ENCODE assay signal across 22 cellular contexts in genomic region chr13:47723898-47724297, GRCh38.
"Had no signal": no experiment of that assay in that cellular context is flagged by ENCODE, and none has a peak within 500 bp of the region (broad histone marks: within the 10 kb centered on the region; RNA-seq: fewer than 3 reads in every experiment).

No MANE protein-coding gene starts in this region.

- H3K27ac Mint-ChIP-seq: naive thymus-derived CD8-positive, alpha-beta T cell; progenitor cell of endocrine pancreas; stimulated activated effector memory CD8-positive, alpha-beta T cell treated with anti-CD3 and anti-CD28 coated beads, Interleukin-12 subunit alpha, Interleukin-12 subunit beta, amount 100 ng/mL, for 72 hours; type B pancreatic cell had no signal

- H3K27me3 ChIP-seq: colonic mucosa, hepatocyte, pancreas, right lobe of liver, suprapubic skin, thyroid gland had no signal

- H3K27ac ChIP-seq: colonic mucosa, foreskin keratinocyte, hepatocyte, pancreas, right lobe of liver, suprapubic skin, thyroid gland had no signal

- H3K4me3 Mint-ChIP-seq: naive thymus-derived CD8-positive, alpha-beta T cell; neural crest cell; stimulated activated effector memory CD8-positive, alpha-beta T cell treated with anti-CD3 and anti-CD28 coated beads, Interleukin-12 subunit alpha, Interleukin-12 subunit beta, amount 100 ng/mL, for 72 hours; type B pancreatic cell had no signal

- ATAC-seq: foreskin keratinocyte; left lobe of liver; mucosa of descending colon; naive thymus-derived CD8-positive, alpha-beta T cell; pancreas; right lobe of liver; stimulated activated effector memory CD8-positive, alpha-beta T cell treated with anti-CD3 and anti-CD28 coated beads, Interleukin-12 subunit alpha, Interleukin-12 subunit beta, amount 100 ng/mL, for 72 hours; stimulated activated naive CD8-positive, alpha-beta T cell treated with anti-CD3 and anti-CD28 coated beads, Interleukin-15, Interleukin-2, amounts not matched to agents 100 U/mL and 50 U/mL, for 24 hours had no signal

- H3K79me2 ChIP-seq: hepatocyte had no signal

- DNase-seq: colonic mucosa; dermis blood vessel endothelial cell; erythroblast; foreskin keratinocyte; islet precursor cell; mammary epithelial cell; mucosa of descending colon; naive thymus-derived CD8-positive, alpha-beta T cell; nucleus accumbens; pancreas; right lobe of liver; stimulated activated CD4-positive, alpha-beta T cell treated with anti-CD3 and anti-CD28 coated beads, Interleukin-4, amount 100 ng/mL, for 1 hour; stimulated activated CD8-positive, alpha-beta memory T cell treated with anti-CD3 and anti-CD28 coated beads, Interleukin-4, amount 100 ng/mL, for 48 hours; stimulated activated naive CD8-positive, alpha-beta T cell treated with anti-CD3 and anti-CD28 coated beads, Interleukin-15, Interleukin-2, amounts not matched to agents 100 U/mL and 50 U/mL, for 24 hours; thyroid gland had no signal

- H3K4me3 ChIP-seq: colonic mucosa, hepatocyte, mucosa of descending colon, pancreas, right lobe of liver, suprapubic skin, thyroid gland had no signal

- H3K9me3 Mint-ChIP-seq: type B pancreatic cell had no signal

- H3K36me3 Mint-ChIP-seq: stimulated activated effector memory CD8-positive, alpha-beta T cell treated with anti-CD3 and anti-CD28 coated beads, Interleukin-12 subunit alpha, Interleukin-12 subunit beta, amount 100 ng/mL, for 72 hours; type B pancreatic cell had no signal

- H3K27me3 Mint-ChIP-seq: progenitor cell of endocrine pancreas, type B pancreatic cell had no signal

- H3K4me2 ChIP-seq: hepatocyte had no signal

- H3K4me1 Mint-ChIP-seq: naive thymus-derived CD8-positive, alpha-beta T cell; neural crest cell; stimulated activated effector memory CD8-positive, alpha-beta T cell treated with anti-CD3 and anti-CD28 coated beads, Interleukin-12 subunit alpha, Interleukin-12 subunit beta, amount 100 ng/mL, for 72 hours had no signal

- H3K9me3 ChIP-seq: colonic mucosa, mucosa of descending colon, pancreas, right lobe of liver, suprapubic skin, thyroid gland had no signal

- H3K36me3 ChIP-seq: colonic mucosa, pancreas, right lobe of liver, suprapubic skin, thyroid gland had no signal

- H3K4me1 ChIP-seq: colonic mucosa, foreskin keratinocyte, pancreas, right lobe of liver, suprapubic skin, thyroid gland had no signal

- H2AFZ ChIP-seq: hepatocyte had no signal
